ENCODE assay signal across 19 cellular contexts in genomic region chr12:11739980-11740379, GRCh38.
A peak's percentile ranks its signal among the peaks of the same experiment; 100 is the strongest.
DNase-seq lines count a peak whose midpoint lies in the region; ATAC-seq, FAIRE-seq and TF ChIP-seq lines count a peak whose summit lies in the region.
"Had no signal": no experiment of that assay in that cellular context is flagged by ENCODE, and none has a peak within 500 bp of the region (broad histone marks: within the 10 kb centered on the region; RNA-seq: fewer than 3 reads in every experiment).

No MANE protein-coding gene starts in this region.

- H3K79me2 ChIP-seq in OCI-LY3 (ENCODE audit: low read length), result peaks cover 97% of the 10 kb centered on the region

- H3K36me3 ChIP-seq in OCI-LY3 (replicated peaks; ENCODE audit: low read depth, low read length) (peaks cover 4% of the 10 kb centered on the region), bronchial epithelial cell (ENCODE audit: control insufficient read depth, insufficient read depth, low read length) (no peaks in the 10 kb centered on the region), mucosa of descending colon (ENCODE audit: low read depth) (no peaks in the 10 kb centered on the region)
- H3K36me3 ChIP-seq: MG63 had no signal

- H4K20me1 ChIP-seq in OCI-LY3 (ENCODE audit: insufficient read depth, low read length), result no peaks in the 10 kb centered on the region

- peak overlapping the region; percentile 21 for H3K9ac ChIP-seq in OCI-LY3 (ENCODE audit: low read length)

- H3K4me3 ChIP-seq in OCI-LY3 (ENCODE audit: low read length) (peak overlapping the region; percentile 42), bronchial epithelial cell (ENCODE audit: low read depth, low read length) (no peak overlapping the region), mucosa of descending colon (no peak overlapping the region)
- H3K4me3 ChIP-seq: MG63, PC-9 had no signal

- intact Hi-C loops in mucosa of descending colon (cut with DNase I, micrococcal nuclease), result no loop called here

- peak overlapping the region; percentile 65 for H3K4me2 ChIP-seq in OCI-LY3 (ENCODE audit: low read length)
- H3K4me2 ChIP-seq: PC-9 had no signal

- DNase-seq in GM12891 (ENCODE audit: insufficient read length, low spot score) (no peak), bronchial epithelial cell (ENCODE audit: low read depth) (peak; percentile 55), mucosa of descending colon (no peak), C1 segment of cervical spinal cord (lab: John Stamatoyannopoulos, UW) (no peak)
- DNase-seq in NK-92 treated with Interleukin-12 subunit alpha and Interleukin-12 subunit beta, amount 100 ng/mL, for 24 hours (lab: John Stamatoyannopoulos, UW), result no peak
- DNase-seq in stimulated activated effector memory CD8-positive, alpha-beta T cell treated with anti-CD3 and anti-CD28 coated beads, Interleukin-12 subunit alpha, Interleukin-12 subunit beta, amount 100 ng/mL, for 72 hours (ENCODE audit: low spot score in 2 of 2), result no peak
- DNase-seq: DMS79, Kasumi-1, MG63, NCI-H1417, NCI-H1694 treated with DMSO at 0.1 percent for 48 hours, NCI-H2081 treated with DMSO at 0.1 percent for 48 hours, NCI-H2171 treated with DMSO at 0.1 percent for 48 hours, NCI-H524 treated with DMSO at 0.1 percent for 48 hours, PC-9, RPMI8226, SHP77 had no signal

- H3K4me1 ChIP-seq in OCI-LY3 (ENCODE audit: low read length) (peaks cover 95% of the 10 kb centered on the region), mucosa of descending colon (ENCODE audit: low read depth) (peaks cover 3% of the 10 kb centered on the region)

- ATAC-seq in mucosa of descending colon (peak; percentile 22), HG03460 (IDR thresholded peaks at IDR 0.05; ENCODE audit: unreplicated experiment) (no peak)
- ATAC-seq in stimulated activated effector memory CD8-positive, alpha-beta T cell treated with anti-CD3 and anti-CD28 coated beads, Interleukin-12 subunit alpha, Interleukin-12 subunit beta, amount 100 ng/mL, for 72 hours, result no peak

- H3K27ac ChIP-seq in OCI-LY3 (ENCODE audit: low read length), result no peak overlapping the region
- H3K27ac ChIP-seq: PC-9 had no signal

- H2AFZ ChIP-seq in OCI-LY3 (ENCODE audit: low read depth, low read length), result no peak overlapping the region
- H2AFZ ChIP-seq: PC-9 had no signal

- H3K9me3 ChIP-seq in OCI-LY3 (ENCODE audit: insufficient read depth, low read length) (no peaks in the 10 kb centered on the region), mucosa of descending colon (no peaks in the 10 kb centered on the region)
- H3K9me3 ChIP-seq: MG63 had no signal

- H3K4me3 Mint-ChIP-seq in stimulated activated effector memory CD8-positive, alpha-beta T cell treated with anti-CD3 and anti-CD28 coated beads, Interleukin-12 subunit alpha, Interleukin-12 subunit beta, amount 100 ng/mL, for 72 hours, result no peak overlapping the region

- peaks cover 35% of the 10 kb centered on the region for H3K36me3 Mint-ChIP-seq in stimulated activated effector memory CD8-positive, alpha-beta T cell treated with anti-CD3 and anti-CD28 coated beads, Interleukin-12 subunit alpha, Interleukin-12 subunit beta, amount 100 ng/mL, for 72 hours

- peaks cover 58% of the 10 kb centered on the region for H3K4me1 Mint-ChIP-seq in stimulated activated effector memory CD8-positive, alpha-beta T cell treated with anti-CD3 and anti-CD28 coated beads, Interleukin-12 subunit alpha, Interleukin-12 subunit beta, amount 100 ng/mL, for 72 hours

- no peaks in the 10 kb centered on the region for H3K27me3 ChIP-seq in OCI-LY3 (ENCODE audit: low read depth, low read length)
- no peaks in the 10 kb centered on the region for H3K27me3 ChIP-seq in bronchial epithelial cell (ENCODE audit: control insufficient read depth, insufficient read depth, low read length)
- H3K27me3 ChIP-seq: MG63 had no signal

- FAIRE-seq in GM12891 (lab: Jason Lieb, UNC), result peak; percentile 57
- no peak for FAIRE-seq in bronchial epithelial cell (lab: Jason Lieb, UNC)

- TF ChIP-seq POLR2A in GM12891 (IDR thresholded peaks at IDR 0.05; ENCODE audit: low read depth, low read length), result no peak

- H3K27ac Mint-ChIP-seq in stimulated activated effector memory CD8-positive, alpha-beta T cell treated with anti-CD3 and anti-CD28 coated beads, Interleukin-12 subunit alpha, Interleukin-12 subunit beta, amount 100 ng/mL, for 72 hours, result no peak overlapping the region

- TF ChIP-seq CTCF in OCI-LY3 (IDR thresholded peaks at IDR 0.05; ENCODE audit: low read depth, low read length) (no peak), bronchial epithelial cell (IDR thresholded peaks at IDR 0.05; ENCODE audit: insufficient read depth, low read length, severe bottlenecking) (no peak), mucosa of descending colon (IDR thresholded peaks at IDR 0.05) (no peak)

- H3K9me3 Mint-ChIP-seq in stimulated activated effector memory CD8-positive, alpha-beta T cell treated with anti-CD3 and anti-CD28 coated beads, Interleukin-12 subunit alpha, Interleukin-12 subunit beta, amount 100 ng/mL, for 72 hours, result no peaks in the 10 kb centered on the region

TF ChIP-seq in GM12891, 5 proteins besides CTCF, POLR2A, EP300 and RAD21:
- 0 out of 2 replicates have a peak, but pooled peaks have one; percentile 4 for TF ChIP-seq POLR2AphosphoS5 (IDR thresholded peaks at IDR 0.05; ENCODE audit: low read depth, low read length)
- TF ChIP-seq SPI1 (IDR thresholded peaks at IDR 0.05; ENCODE audit: low read depth, low read length), result no peak
